In the genomic region with DNA sequence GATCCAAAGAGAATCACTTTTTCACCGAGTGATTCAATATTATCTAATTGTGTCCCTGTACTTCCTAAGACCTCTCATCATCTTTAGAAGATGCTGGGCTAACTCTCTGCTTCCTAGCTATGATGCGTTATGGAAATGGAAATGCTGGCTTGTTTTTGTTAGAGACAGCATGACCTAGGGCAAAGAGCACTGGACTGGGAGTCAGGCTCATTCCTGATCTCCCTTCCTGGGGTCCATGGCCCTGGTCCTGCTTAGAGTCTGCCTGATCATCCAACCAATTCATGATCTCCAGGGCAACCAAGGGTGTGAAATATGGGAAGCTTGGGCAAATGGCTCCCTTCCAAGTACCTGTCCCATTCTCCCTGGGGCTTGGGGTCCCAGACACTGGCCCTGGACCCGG, we compare ENCODE assay signal across 18 cellular contexts.
DNase-seq lines count a peak whose midpoint lies in the region; ATAC-seq and TF ChIP-seq lines count a peak whose summit lies in the region.
"Had no signal": no experiment of that assay in that cellular context is flagged by ENCODE, and none has a peak within 500 bp of the region (broad histone marks: within the 10 kb centered on the region; RNA-seq: fewer than 3 reads in every experiment).

No MANE protein-coding gene starts in this region.

- TF ChIP-seq POLR2A in heart left ventricle (IDR thresholded peaks at IDR 0.05): no peak

- no peak for DNase-seq in heart left ventricle
- no peak for DNase-seq in left ventricle myocardium superior
- no peak for DNase-seq in left lung
- no peak for DNase-seq in psoas muscle
- no peak for DNase-seq in upper lobe of right lung
- DNase-seq in KG1 (lab: John Stamatoyannopoulos, UW): no peak
- DNase-seq in mesendoderm: no peak
- DNase-seq in activated T-cell treated with anti-CD3 and anti-CD28 coated beads, Interleukin-2, amount 50 U/mL, for 24 hours: no peak
- DNase-seq: activated CD4-positive, alpha-beta T cell treated with anti-CD3 and anti-CD28 coated beads for 36 hours; activated naive CD8-positive, alpha-beta T cell treated with anti-CD3 and anti-CD28 coated beads, Interleukin-2, amount 10 ng/mL, durations not matched to agents 7 days and 5 days; cortex of kidney; DMS79; NCI-H1694; NCI-H774; SHP77 treated with DMSO at 0.1 percent for 48 hours; tibial artery had no signal

- H3K36me3 ChIP-seq in heart left ventricle (peaks cover 0 to 2% (median 0%) of the 10 kb centered on the region in 9 donors), left lung (no peaks in the 10 kb centered on the region), psoas muscle (ENCODE audit: insufficient read depth in 1 of 2, low read depth in 1 of 2) (no peaks in the 10 kb centered on the region), upper lobe of right lung (no peaks in the 10 kb centered on the region), mesendoderm (ENCODE audit: control insufficient read depth, insufficient read depth, low read length) (no peaks in the 10 kb centered on the region)
- H3K36me3 ChIP-seq: tibial artery had no signal

- peaks cover 2 to 88% (median 63%) of the 10 kb centered on the region in 12 donors for H3K4me1 ChIP-seq in heart left ventricle
- H3K4me1 ChIP-seq in left lung: peaks cover 0 to 69% of the 10 kb centered on the region in 2 donors
- peaks cover 4% of the 10 kb centered on the region for H3K4me1 ChIP-seq in psoas muscle
- peaks cover 53% of the 10 kb centered on the region for H3K4me1 ChIP-seq in upper lobe of right lung
- H3K4me1 ChIP-seq in mesendoderm (ENCODE audit: control insufficient read depth, low read depth, low read length): no peaks in the 10 kb centered on the region

- H3K79me1 ChIP-seq in mesendoderm (ENCODE audit: low read length): no peaks in the 10 kb centered on the region

- H3K56ac ChIP-seq in mesendoderm (ENCODE audit: low read length): no peak overlapping the region

- 83 to 95% (median 87%) methylated on average over 3 of the region's 3 CpGs for WGBS in heart left ventricle, 4 donors
- WGBS in psoas muscle, 3 donors: 85 to 90% (median 87%) methylated on average over 3 of the region's 3 CpGs
- WGBS in mesendoderm (ENCODE audit: extremely low coverage, insufficient coverage, low lambda C conversion rate): no CpG with 5 or more reads among the region's 3 CpGs

- H3K4me1 Mint-ChIP-seq in activated T-cell treated with anti-CD3 and anti-CD28 coated beads, Interleukin-2, amount 50 U/mL, for 24 hours (ENCODE audit: low read depth): peaks cover 5% of the 10 kb centered on the region

- H2BK120ac ChIP-seq in mesendoderm (ENCODE audit: low read depth, low read length): no peak overlapping the region

- H3K36me3 Mint-ChIP-seq in activated T-cell treated with anti-CD3 and anti-CD28 coated beads, Interleukin-2, amount 50 U/mL, for 24 hours (ENCODE audit: low read depth): peaks cover 3% of the 10 kb centered on the region
- H3K36me3 Mint-ChIP-seq: activated naive CD8-positive, alpha-beta T cell treated with anti-CD3 and anti-CD28 coated beads, Interleukin-2, amount 10 ng/mL, durations not matched to agents 7 days and 5 days had no signal

- no peak overlapping the region for H3K9ac ChIP-seq in mesendoderm (ENCODE audit: low read length)

- no peak overlapping the region for H4K8ac ChIP-seq in mesendoderm (ENCODE audit: low read depth, low read length)

- ATAC-seq in heart left ventricle (no peak), left ventricle myocardium superior (no peak), left lung (no peak), psoas muscle (no peak), upper lobe of right lung (no peak)
- ATAC-seq: activated CD4-positive, alpha-beta T cell treated with anti-CD3 and anti-CD28 coated beads for 36 hours had no signal

- no peaks in the 10 kb centered on the region for H3K27me3 Mint-ChIP-seq in activated T-cell treated with anti-CD3 and anti-CD28 coated beads, Interleukin-2, amount 50 U/mL, for 24 hours
- H3K27me3 Mint-ChIP-seq: activated CD4-positive, alpha-beta T cell treated with anti-CD3 and anti-CD28 coated beads for 36 hours; activated naive CD8-positive, alpha-beta T cell treated with anti-CD3 and anti-CD28 coated beads, Interleukin-2, amount 10 ng/mL, durations not matched to agents 7 days and 5 days; brain had no signal

- H3K27ac Mint-ChIP-seq in activated T-cell treated with anti-CD3 and anti-CD28 coated beads, Interleukin-2, amount 50 U/mL, for 24 hours: no peak overlapping the region
- H3K27ac Mint-ChIP-seq: activated CD4-positive, alpha-beta T cell treated with anti-CD3 and anti-CD28 coated beads for 36 hours; activated naive CD8-positive, alpha-beta T cell treated with anti-CD3 and anti-CD28 coated beads, Interleukin-2, amount 10 ng/mL, durations not matched to agents 7 days and 5 days had no signal

- no peak overlapping the region for H3K4ac ChIP-seq in mesendoderm (ENCODE audit: low read depth, low read length)

- intact Hi-C loops in heart left ventricle (cut with DNase I) (loop anchor here in 4 of 10 donors (5.0 to 10.0 kb wide), 2 partner anchors 34 to 131 kb away; no protein-coding TSS in a partner anchor), left ventricle myocardium superior (cut with micrococcal nuclease) (no loop called here), left lung (cut with DNase I) (no loop called here), psoas muscle (cut with DNase I) (no loop called here), upper lobe of right lung (cut with DNase I) (no loop called here)

- no peaks in the 10 kb centered on the region for H3K9me3 Mint-ChIP-seq in activated T-cell treated with anti-CD3 and anti-CD28 coated beads, Interleukin-2, amount 50 U/mL, for 24 hours
- H3K9me3 Mint-ChIP-seq: activated naive CD8-positive, alpha-beta T cell treated with anti-CD3 and anti-CD28 coated beads, Interleukin-2, amount 10 ng/mL, durations not matched to agents 7 days and 5 days had no signal

- no peak overlapping the region for H2BK5ac ChIP-seq in mesendoderm (ENCODE audit: low read length)

- H4K5ac ChIP-seq in mesendoderm (ENCODE audit: low read length): no peak overlapping the region

- H3K4me3 Mint-ChIP-seq in activated T-cell treated with anti-CD3 and anti-CD28 coated beads, Interleukin-2, amount 50 U/mL, for 24 hours: no peak overlapping the region
- H3K4me3 Mint-ChIP-seq: activated CD4-positive, alpha-beta T cell treated with anti-CD3 and anti-CD28 coated beads for 36 hours; activated naive CD8-positive, alpha-beta T cell treated with anti-CD3 and anti-CD28 coated beads, Interleukin-2, amount 10 ng/mL, durations not matched to agents 7 days and 5 days; brain had no signal

- H3K27ac ChIP-seq in heart left ventricle: peak overlapping the region in 11 of 12 donors; percentile 53 to 91 (median 76)
- peak overlapping the region; percentile 8 to 85 for H3K27ac ChIP-seq in left lung
- peak overlapping the region; percentile 60 for H3K27ac ChIP-seq in psoas muscle
- peak overlapping the region; percentile 63 for H3K27ac ChIP-seq in upper lobe of right lung
- no peak overlapping the region for H3K27ac ChIP-seq in mesendoderm (ENCODE audit: low read depth, low read length)
- H3K27ac ChIP-seq: 22Rv1, tibial artery had no signal

- no peak overlapping the region for H2AK5ac ChIP-seq in mesendoderm (ENCODE audit: low read length)

- no peaks in the 10 kb centered on the region for H3K27me3 ChIP-seq in heart left ventricle
- no peaks in the 10 kb centered on the region for H3K27me3 ChIP-seq in left lung
- no peaks in the 10 kb centered on the region for H3K27me3 ChIP-seq in psoas muscle (ENCODE audit: insufficient read depth in 3 of 3, low read length in 2 of 3)
- no peaks in the 10 kb centered on the region for H3K27me3 ChIP-seq in upper lobe of right lung
- no peaks in the 10 kb centered on the region for H3K27me3 ChIP-seq in mesendoderm (ENCODE audit: insufficient read depth, low read length, poor library complexity)
- H3K27me3 ChIP-seq: tibial artery had no signal

- H3K4me2 ChIP-seq in mesendoderm (ENCODE audit: low read length): no peak overlapping the region

- H3K18ac ChIP-seq in mesendoderm (ENCODE audit: low read length): no peak overlapping the region

- H2BK15ac ChIP-seq in mesendoderm (replicated peaks; ENCODE audit: low read depth): no peak overlapping the region

- H3K23ac ChIP-seq in mesendoderm (ENCODE audit: low read length): no peak overlapping the region

- H3K9me3 ChIP-seq in heart left ventricle: no peaks in the 10 kb centered on the region
- H3K9me3 ChIP-seq in left lung: no peaks in the 10 kb centered on the region
- H3K9me3 ChIP-seq in psoas muscle: no peaks in the 10 kb centered on the region
- H3K9me3 ChIP-seq in upper lobe of right lung: no peaks in the 10 kb centered on the region
- H3K9me3 ChIP-seq: tibial artery had no signal

- no peaks in the 10 kb centered on the region for H3K79me2 ChIP-seq in mesendoderm (ENCODE audit: control insufficient read depth, insufficient read depth, low read length)

- H3K4me3 ChIP-seq in heart left ventricle: no peak overlapping the region
- H3K4me3 ChIP-seq in left lung: no peak overlapping the region
- no peak overlapping the region for H3K4me3 ChIP-seq in psoas muscle
- H3K4me3 ChIP-seq in upper lobe of right lung: no peak overlapping the region
- H3K4me3 ChIP-seq in mesendoderm (ENCODE audit: low read length): no peak overlapping the region
- H3K4me3 ChIP-seq: tibial artery had no signal

- TF ChIP-seq CTCF in heart left ventricle (IDR thresholded peaks at IDR 0.05): no peak
- TF ChIP-seq CTCF in left lung (IDR thresholded peaks at IDR 0.05): no peak
- TF ChIP-seq CTCF in psoas muscle (IDR thresholded peaks at IDR 0.05): no peak
- no peak for TF ChIP-seq CTCF in upper lobe of right lung (IDR thresholded peaks at IDR 0.05)
